In genomic region chr1:232422098-232422497, GRCh38 we compare ENCODE assay signal across 30 cellular contexts.
DNase-seq lines count a peak whose midpoint lies in the region; ATAC-seq, FAIRE-seq and TF ChIP-seq lines count a peak whose summit lies in the region.
"Had no signal": no experiment of that assay in that cellular context is flagged by ENCODE, and none has a peak within 500 bp of the region (broad histone marks: within the 10 kb centered on the region; RNA-seq: fewer than 3 reads in every experiment).

No MANE protein-coding gene starts in this region.

- no peak for FAIRE-seq in bronchial epithelial cell (lab: Jason Lieb, UNC)
- FAIRE-seq: GM12878, islet of Langerhans had no signal

- TF ChIP-seq CTCF in MM.1S (IDR thresholded peaks at IDR 0.05; ENCODE audit: low read length) (no peak), bronchial epithelial cell (IDR thresholded peaks at IDR 0.05; ENCODE audit: insufficient read depth, low read length, severe bottlenecking) (no peak), foreskin keratinocyte (conservative IDR thresholded peaks at IDR 0.05) (no peak)

- no peak overlapping the region for H3K4me3 ChIP-seq in GM23248
- no peak overlapping the region for H3K4me3 ChIP-seq in MM.1S (ENCODE audit: low read length)
- no peak overlapping the region for H3K4me3 ChIP-seq in bronchial epithelial cell (ENCODE audit: low read depth, low read length)
- H3K4me3 ChIP-seq: GM12878, left ventricle myocardium inferior, ovary, skin epidermis, upper lobe of left lung had no signal

- H3K4me2 ChIP-seq in GM23248 (ENCODE audit: unreplicated experiment) (no peak overlapping the region), MM.1S (ENCODE audit: low read depth, low read length) (no peak overlapping the region)

- peaks cover 8% of the 10 kb centered on the region for H3K4me1 ChIP-seq in GM23248 (ENCODE audit: insufficient read depth)
- H3K4me1 ChIP-seq in MM.1S (ENCODE audit: low read length) = no peaks in the 10 kb centered on the region
- peaks cover 9% of the 10 kb centered on the region for H3K4me1 ChIP-seq in foreskin keratinocyte
- H3K4me1 ChIP-seq: upper lobe of left lung had no signal

- H3F3A ChIP-seq in GM23248 (ENCODE audit: insufficient read depth) (peaks cover 9% of the 10 kb centered on the region), MM.1S (ENCODE audit: insufficient read depth, low read length) (no peaks in the 10 kb centered on the region)

- H3K9me2 ChIP-seq in GM23248 (ENCODE audit: insufficient read depth) (no peaks in the 10 kb centered on the region), MM.1S (replicated peaks; ENCODE audit: insufficient read depth, low read length) (no peaks in the 10 kb centered on the region)

- in situ Hi-C loops in GM23248 (cut with MboI) = no loop called here

- H3K36me3 ChIP-seq in GM23248 (ENCODE audit: low read depth) (no peaks in the 10 kb centered on the region), MM.1S (replicated peaks; ENCODE audit: insufficient read depth, low read length) (no peaks in the 10 kb centered on the region), bronchial epithelial cell (ENCODE audit: control insufficient read depth, insufficient read depth, low read length) (no peaks in the 10 kb centered on the region)
- H3K36me3 ChIP-seq: ovary had no signal

- H3K27ac ChIP-seq in GM23248 = no peak overlapping the region
- 0 out of 2 replicates have a peak overlapping the region, but pooled peaks have one; percentile 1 for H3K27ac ChIP-seq in MM.1S (ENCODE audit: low read length)
- H3K27ac ChIP-seq in foreskin keratinocyte = no peak overlapping the region
- H3K27ac ChIP-seq: left ventricle myocardium inferior, ovary, skin epidermis, upper lobe of left lung had no signal

- no peaks in the 10 kb centered on the region for H3K79me2 ChIP-seq in GM23248 (ENCODE audit: insufficient read depth)
- no peaks in the 10 kb centered on the region for H3K79me2 ChIP-seq in MM.1S (ENCODE audit: low read length)

- peak; percentile 44 for ATAC-seq in foreskin keratinocyte
- no peak for ATAC-seq in GM19467 (IDR thresholded peaks at IDR 0.05; ENCODE audit: unreplicated experiment)
- no peak for ATAC-seq in GM18867 (IDR thresholded peaks at IDR 0.05; ENCODE audit: unreplicated experiment)
- ATAC-seq: GM12878; stimulated activated naive B cell treated with anti-CD40 and anti-IgM and Interleukin-4, amounts not matched to agents 10 μg/mL and 1 μg/mL and 100 μg/mL, for 72 hours; T-cell had no signal

- H3K9ac ChIP-seq in GM23248 (no peak overlapping the region), MM.1S (ENCODE audit: low read length) (no peak overlapping the region)

- H3K9me3 ChIP-seq in GM23248 (ENCODE audit: low read depth) = no peaks in the 10 kb centered on the region
- no peaks in the 10 kb centered on the region for H3K9me3 ChIP-seq in MM.1S (replicated peaks; ENCODE audit: insufficient read depth, low read length)
- H3K9me3 ChIP-seq: left ventricle myocardium inferior, ovary, upper lobe of left lung had no signal

- H3K27me3 ChIP-seq in GM23248 (replicated peaks; ENCODE audit: insufficient read depth) = no peaks in the 10 kb centered on the region
- H3K27me3 ChIP-seq in MM.1S (replicated peaks; ENCODE audit: insufficient read depth, low read length) = no peaks in the 10 kb centered on the region
- no peaks in the 10 kb centered on the region for H3K27me3 ChIP-seq in bronchial epithelial cell (ENCODE audit: control insufficient read depth, insufficient read depth, low read length)
- no peaks in the 10 kb centered on the region for H3K27me3 ChIP-seq in foreskin keratinocyte
- H3K27me3 ChIP-seq: ovary, upper lobe of left lung had no signal

- H2AFZ ChIP-seq in GM23248 (no peak overlapping the region), MM.1S (ENCODE audit: low read length) (no peak overlapping the region)

- DNase-seq in GM23248 (peak; percentile 46), MM.1S (no peak), bronchial epithelial cell (ENCODE audit: low read depth) (peak; percentile 81), foreskin keratinocyte (peak; percentile 31 to 69), NCI-H345 (lab: John Stamatoyannopoulos, UW) (no peak)
- no peak for DNase-seq in stimulated activated naive CD4-positive, alpha-beta T cell treated with Interleukin-2 at 50 U/mL for 16 hours (lab: John Stamatoyannopoulos, UW)
- DNase-seq: activated B cell treated with CpG ODN at 0.5 μM for 24 hours; activated CD4-positive, alpha-beta T cell treated with anti-CD3 and anti-CD28 coated beads, Interleukin-2, amount 50 U/mL, for 1 hour; activated effector memory CD4-positive, alpha-beta T cell treated with anti-CD3 and anti-CD28 coated beads, Interleukin-2, amount 50 U/mL, for 16 hours; activated naive CD8-positive, alpha-beta T cell treated with anti-CD3 and anti-CD28 coated beads for 36 hours; activated T-cell treated with anti-CD3 and anti-CD28 coated beads, Interleukin-2, amount 50 U/mL, for 1 hour; aorta; caudate nucleus; CD8-positive, alpha-beta memory T cell; glutamatergic neuron; KBM-7; left ventricle myocardium inferior; mesendoderm; NCI-H1436; NCI-H2081 treated with DMSO at 0.1 percent for 48 hours; ovary; RPMI8226; stimulated activated naive B cell treated with anti-CD40 and anti-IgM and Interleukin-4, amounts not matched to agents 10 μg/mL and 1 μg/mL and 100 μg/mL, for 72 hours; T-cell; upper lobe of left lung had no signal

- no peaks in the 10 kb centered on the region for H4K20me1 ChIP-seq in GM23248 (ENCODE audit: insufficient read depth)
- no peaks in the 10 kb centered on the region for H4K20me1 ChIP-seq in MM.1S (ENCODE audit: insufficient read depth, low read length)

Comparison
In these comparisons a context has a peak if more than half of its experiments do, and no peak if none do; other contexts are left out.
1. DNase-seq: peak in GM23248 (single experiment), bronchial epithelial cell (single experiment) and foreskin keratinocyte (2 of 2); none in MM.1S (single experiment), stimulated activated naive CD4-positive, alpha-beta T cell treated with Interleukin-2 at 50 U/mL for 16 hours (single experiment) and NCI-H345 (single experiment).